ENCODE assay signal across 1 cellular context in genomic region chr10:123655763-123656162, GRCh38.
TF ChIP-seq lines count a peak whose summit lies in the region.

No MANE protein-coding gene starts in this region.

TF ChIP-seq in GM23338, 12 proteins besides CTCF, POLR2A, EP300 and RAD21 (continued from another document):
- TF ChIP-seq ZNF462 (CRISPR knock-in tag; IDR thresholded peaks at IDR 0.05) (no peak), ETS1 (IDR thresholded peaks at IDR 0.05) (no peak), ZNF331 (CRISPR knock-in tag; IDR thresholded peaks at IDR 0.05; ENCODE audit: low read depth) (no peak), STAT1 (IDR thresholded peaks at IDR 0.05; ENCODE audit: unreplicated experiment) (no peak), JUNB (IDR thresholded peaks at IDR 0.05; ENCODE audit: unreplicated experiment) (no peak), EZH2 (IDR thresholded peaks at IDR 0.05; ENCODE audit: low read depth, unreplicated experiment) (no peak), NANOG (IDR thresholded peaks at IDR 0.05; ENCODE audit: borderline replicate concordance) (no peak), CREB1 (CRISPR knock-in tag; IDR thresholded peaks at IDR 0.05; ENCODE audit: low read depth) (no peak; the same call in 1 of the 2 replicates), REST (IDR thresholded peaks at IDR 0.05; ENCODE audit: unreplicated experiment) (no peak)
